In genomic region chr15:90262426-90262825, GRCh38 we compare ENCODE assay signal across 1 cellular context.
TF ChIP-seq lines count a peak whose summit lies in the region.

No MANE protein-coding gene starts in this region.

TF ChIP-seq in HepG2, 621 proteins besides CTCF, POLR2A, EP300 and RAD21:
- no peak for TF ChIP-seq ZNF407 (CRISPR knock-in tag; IDR thresholded peaks at IDR 0.05; ENCODE audit: not compliant biosample characterization)
- TF ChIP-seq ZSCAN5A (CRISPR knock-in tag; IDR thresholded peaks at IDR 0.05; ENCODE audit: borderline replicate concordance): no peak
- no peak for TF ChIP-seq ZNF318 (CRISPR knock-in tag; IDR thresholded peaks at IDR 0.05)
- no peak for TF ChIP-seq ZNF580 (CRISPR knock-in tag; IDR thresholded peaks at IDR 0.05; ENCODE audit: borderline replicate concordance, low read depth)
- TF ChIP-seq NR1H2 (CRISPR knock-in tag; IDR thresholded peaks at IDR 0.05; ENCODE audit: borderline replicate concordance, low read depth): no peak
- no peak for TF ChIP-seq ZFP36L1 (CRISPR knock-in tag; IDR thresholded peaks at IDR 0.05)
- TF ChIP-seq SMAD1 (CRISPR knock-in tag; IDR thresholded peaks at IDR 0.05; ENCODE audit: borderline replicate concordance, low read depth): no peak
- TF ChIP-seq NR2C2 (CRISPR knock-in tag; IDR thresholded peaks at IDR 0.05; ENCODE audit: borderline replicate concordance): no peak
- TF ChIP-seq PPARG (CRISPR knock-in tag; conservative IDR thresholded peaks at IDR 0.05): no peak
- no peak for TF ChIP-seq ZNF143 (CRISPR knock-in tag; IDR thresholded peaks at IDR 0.05)
- no peak for TF ChIP-seq SRY (CRISPR knock-in tag; IDR thresholded peaks at IDR 0.05)
- no peak for TF ChIP-seq NR3C1 (CRISPR knock-in tag; IDR thresholded peaks at IDR 0.05)
